Comparison of ENCODE assay signal across 8 cellular contexts in genomic region chr19:1873524-1874473, GRCh38. TPM values are rescaled to one million over a fixed set of nuclear protein-coding genes. Genes with fewer than 3 reads are reported as not detected.
DNase-seq lines count a peak whose midpoint lies in the region; ATAC-seq and TF ChIP-seq lines count a peak whose summit lies in the region.

No MANE protein-coding gene starts in this region.

- intact Hi-C loops in esophagus squamous epithelium (cut with DNase I): no loop called here

- H2BK120ac ChIP-seq in trophoblast cell (ENCODE audit: insufficient read depth, low read length, poor library complexity): no peak overlapping the region

- H3K9me3 ChIP-seq in RWPE2 (ENCODE audit: severe bottlenecking) (no peaks in the 10 kb centered on the region), esophagus squamous epithelium (no peaks in the 10 kb centered on the region), trophoblast cell (ENCODE audit: insufficient read depth, low read depth, low read length) (peaks cover 7% of the 10 kb centered on the region)

- H3K4ac ChIP-seq in trophoblast cell (ENCODE audit: low read depth, low read length): peak overlapping the region; percentile 68

- peak overlapping the region; percentile 47 for H3K14ac ChIP-seq in trophoblast cell (ENCODE audit: low read length)

- H4K12ac ChIP-seq in trophoblast cell (ENCODE audit: low read depth, low read length): no peak overlapping the region

- H3K79me1 ChIP-seq in trophoblast cell (ENCODE audit: low read length): peaks cover 10% of the 10 kb centered on the region

- TF ChIP-seq CTCF in GM06990 (IDR thresholded peaks at IDR 0.05; ENCODE audit: insufficient read depth, low read length, poor library complexity, severe bottlenecking): no peak
- TF ChIP-seq CTCF in RWPE2 (IDR thresholded peaks at IDR 0.05; ENCODE audit: poor library complexity, severe bottlenecking): no peak
- TF ChIP-seq CTCF in esophagus squamous epithelium (IDR thresholded peaks at IDR 0.05): no peak

- ATAC-seq in RWPE2 (ENCODE audit: low read depth): no peak
- ATAC-seq in GM21737 (IDR thresholded peaks at IDR 0.05; ENCODE audit: unreplicated experiment): no peak

- no peak overlapping the region for H3K9ac ChIP-seq in trophoblast cell (ENCODE audit: low read length)

- H3K27me3 ChIP-seq in GM06990 (replicated peaks; ENCODE audit: control insufficient read depth, insufficient read depth, low read length) (no peaks in the 10 kb centered on the region), RWPE2 (ENCODE audit: insufficient read depth, poor library complexity, severe bottlenecking) (no peaks in the 10 kb centered on the region), esophagus squamous epithelium (no peaks in the 10 kb centered on the region), trophoblast cell (ENCODE audit: insufficient read depth, low read length) (no peaks in the 10 kb centered on the region)

- no peak overlapping the region for H2BK5ac ChIP-seq in trophoblast cell (ENCODE audit: low read depth, low read length, poor library complexity)

- H3K27ac ChIP-seq in RWPE2 (ENCODE audit: poor library complexity, severe bottlenecking): peak overlapping the region; percentile 69
- H3K27ac ChIP-seq in esophagus squamous epithelium: peak overlapping the region; percentile 82 to 97 (median 94)
- H3K27ac ChIP-seq in trophoblast cell (ENCODE audit: low read depth, low read length): no peak overlapping the region

- peak overlapping the region; percentile 19 for H4K91ac ChIP-seq in trophoblast cell (ENCODE audit: low read depth, low read length)

- H2BK12ac ChIP-seq in trophoblast cell (ENCODE audit: low read length): no peak overlapping the region

- H4K8ac ChIP-seq in trophoblast cell (ENCODE audit: low read depth, low read length): peak overlapping the region; percentile 35

- peaks cover 14% of the 10 kb centered on the region for H3K79me2 ChIP-seq in trophoblast cell (ENCODE audit: control insufficient read depth, insufficient read depth, low read length, poor library complexity)

- H3K4me3 ChIP-seq in GM06990 (replicated peaks; ENCODE audit: low read depth, low read length) (peak overlapping the region; percentile 85), RWPE2 (ENCODE audit: severe bottlenecking) (peak overlapping the region; percentile 71), esophagus squamous epithelium (peak overlapping the region in 3 of 4 donors; percentile 54 to 96 (median 96)), trophoblast cell (ENCODE audit: low read depth, low read length) (no peak overlapping the region)

- peak overlapping the region; percentile 24 for H2AFZ ChIP-seq in trophoblast cell (ENCODE audit: insufficient read depth, low read length, poor library complexity)

- H3K4me2 ChIP-seq in trophoblast cell (ENCODE audit: low read length): peak overlapping the region; percentile 46

- H3K4me1 ChIP-seq in RWPE2 (ENCODE audit: insufficient read depth, poor library complexity, severe bottlenecking): peaks cover 14% of the 10 kb centered on the region
- peaks cover 38 to 64% (median 39%) of the 10 kb centered on the region in 3 donors for H3K4me1 ChIP-seq in esophagus squamous epithelium
- H3K4me1 ChIP-seq in trophoblast cell (ENCODE audit: control insufficient read depth in 1 of 2, insufficient read depth in 2 of 2, low read length in 2 of 2): peaks cover 10 to 11% of the 10 kb centered on the region in 2 experiments

- 36 to 51% methylated on average over 22 to 23 of the region's 29 CpGs for WGBS in esophagus squamous epithelium, 2 donors
- WGBS in trophoblast cell (ENCODE audit: extremely low coverage, insufficient coverage, insufficient read length): no CpG with 5 or more reads among the region's 29 CpGs

- H3K18ac ChIP-seq in trophoblast cell (ENCODE audit: low read length): peak overlapping the region; percentile 33

- DNase-seq in GM06990 (ENCODE audit: extremely low read depth, insufficient read length) (no peak), RWPE2 (ENCODE audit: low spot score) (peak; percentile 55), esophagus squamous epithelium (lab: John Stamatoyannopoulos, UW) (no peak), trophoblast cell (peak; percentile 65 to 93), LoVo (ENCODE audit: low spot score) (no peak)
- DNase-seq in stimulated activated CD4-positive, alpha-beta T cell treated with anti-CD3 and anti-CD28 coated beads, Interleukin-4, amount 100 ng/mL, for 4 hours: no peak
- no peak for DNase-seq in stimulated activated CD4-positive, alpha-beta T cell treated with anti-CD3 and anti-CD28 coated beads, Interleukin-4, amount 100 ng/mL, for 1 hour

- H2AK5ac ChIP-seq in trophoblast cell (ENCODE audit: low read length): no peak overlapping the region

- H3K36me3 ChIP-seq in GM06990 (ENCODE audit: control insufficient read depth, insufficient read depth, low read length) (peaks cover 12% of the 10 kb centered on the region), RWPE2 (ENCODE audit: low read depth) (peaks cover 3% of the 10 kb centered on the region; the same call in 1 of the 2 replicates), esophagus squamous epithelium (peaks cover 0 to 38% (median 0%) of the 10 kb centered on the region in 3 donors), trophoblast cell (ENCODE audit: control insufficient read depth in 1 of 2, insufficient read depth in 2 of 2, low read length in 2 of 2) (peaks cover 13 to 26% of the 10 kb centered on the region in 2 experiments)

- no peak for TF ChIP-seq POLR2A in esophagus squamous epithelium (IDR thresholded peaks at IDR 0.05)

- H3K23ac ChIP-seq in trophoblast cell (ENCODE audit: low read length): no peak overlapping the region

RNA-seq across cellular contexts. Expression of gene KLF16, which starts 10.4 kb away (rescaled TPM):
- 10 to 100 TPM in 1 of 4 donors, 1 to 10 TPM in 3; 8.3 to 13.5 (median 9.1) TPM for total RNA-seq in esophagus squamous epithelium
- 18.5 and 21.1 TPM in 2 replicates for polyA plus RNA-seq in trophoblast cell (2013)

RNA-seq across cellular contexts. Expression of gene ABHD17A, which starts 11.5 kb away (rescaled TPM):
- total RNA-seq in esophagus squamous epithelium: 10 to 100 TPM; 78.4 to 91.7 (median 82.9) TPM
- 55.3 and 58.0 TPM in 2 replicates for polyA plus RNA-seq in trophoblast cell (2013)

RNA-seq across cellular contexts. Expression of gene REXO1, which starts 25.5 kb away (rescaled TPM):
- 10 to 100 TPM in 3 of 4 donors, 1 to 10 TPM in 1; 7.5 to 16.4 (median 15.4) TPM for total RNA-seq in esophagus squamous epithelium
- 24.5 and 26.8 TPM in 2 replicates for polyA plus RNA-seq in trophoblast cell (2013)

RNA-seq across cellular contexts. Expression of gene ADAT3, which starts 31.4 kb away (rescaled TPM):
- 10 to 100 TPM in 2 of 4 donors, 1 to 10 TPM in 2; 4.7 to 20.4 (median 11.1) TPM for total RNA-seq in esophagus squamous epithelium
- 10.9 and 12.1 TPM in 2 replicates for polyA plus RNA-seq in trophoblast cell (2013)

RNA-seq across cellular contexts. Expression of gene SCAMP4, which starts 31.4 kb away (rescaled TPM):
- total RNA-seq in esophagus squamous epithelium: 100 to 1,000 TPM in 1 of 4 donors, 10 to 100 TPM in 3; 49.8 to 144 (median 83.9) TPM
- polyA plus RNA-seq in trophoblast cell (2013): 70.2 and 70.3 TPM in 2 replicates

Comparison
In these comparisons a context has a peak if more than half of its experiments do, and no peak if none do; other contexts are left out.
1. DNase-seq: peak in RWPE2 (single experiment) and trophoblast cell (2 of 2); none in GM06990 (single experiment), esophagus squamous epithelium (single experiment), stimulated activated CD4-positive, alpha-beta T cell treated with anti-CD3 and anti-CD28 coated beads, Interleukin-4, amount 100 ng/mL, for 4 hours (0 of 2), LoVo (single experiment) and stimulated activated CD4-positive, alpha-beta T cell treated with anti-CD3 and anti-CD28 coated beads, Interleukin-4, amount 100 ng/mL, for 1 hour (single experiment).